In the genomic region with DNA sequence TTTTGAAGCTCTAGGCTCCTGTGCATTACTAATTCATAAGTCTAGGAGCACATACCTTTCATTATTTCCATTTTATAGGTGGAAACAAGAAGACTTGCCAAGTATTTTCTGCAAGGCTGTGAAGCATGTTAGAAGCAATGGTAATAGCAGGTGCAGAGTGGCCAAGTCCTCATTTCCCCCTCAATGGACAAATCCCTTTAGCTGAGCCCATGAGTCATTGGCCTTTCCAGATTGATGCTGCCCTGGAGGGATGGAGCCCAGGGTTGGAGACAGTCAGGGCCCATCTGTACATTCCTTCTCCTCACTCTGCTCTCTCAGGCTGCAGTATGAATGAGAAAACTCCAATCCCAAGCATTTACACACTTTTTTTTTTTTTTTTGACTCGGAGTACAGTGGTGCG, we compare ENCODE assay signal across 22 cellular contexts.
"Had no signal": no experiment of that assay in that cellular context is flagged by ENCODE, and none has a peak within 500 bp of the region (broad histone marks: within the 10 kb centered on the region; RNA-seq: fewer than 3 reads in every experiment).

No MANE protein-coding gene starts in this region.

- H3K4me1 Mint-ChIP-seq: activated naive CD8-positive, alpha-beta T cell treated with anti-CD3 and anti-CD28 coated beads for 36 hours had no signal

- H3K27me3 ChIP-seq: right atrium auricular region, thyroid gland had no signal

- DNase-seq: activated B cell treated with CpG ODN at 0.5 μM for 24 hours; activated CD4-positive, alpha-beta T cell treated with anti-CD3 and anti-CD28 coated beads for 36 hours; activated CD4-positive, alpha-beta T cell treated with anti-CD3 and anti-CD28 coated beads, Interleukin-2, amount 50 U/mL, for 4 hours; activated CD8-positive, alpha-beta memory T cell treated with anti-CD3 and anti-CD28 coated beads, Interleukin-2, amount 50 U/mL, for 48 hours; activated naive CD4-positive, alpha-beta T cell treated with Interleukin-2 at 50 U/mL for 16 hours; activated naive CD8-positive, alpha-beta T cell treated with anti-CD3 and anti-CD28 coated beads for 36 hours; activated T-cell treated with anti-CD3 and anti-CD28 coated beads, Interleukin-2, amount 50 U/mL, for 4 hours; amniotic stem cell; cerebellar nuclear complex; cortex of kidney; left ventricle myocardium inferior; stimulated activated CD4-positive, alpha-beta T cell treated with anti-CD3 and anti-CD28 coated beads, Interleukin-12 subunit alpha, Interleukin-12 subunit beta, amount 100 ng/mL, for 4 hours; stimulated activated CD4-positive, alpha-beta T cell treated with anti-CD3 and anti-CD28 coated beads, Interleukin-4, amount 100 ng/mL, for 4 hours; stimulated activated naive CD8-positive, alpha-beta T cell treated with anti-CD3 and anti-CD28 coated beads, Interleukin-15, Interleukin-2, amounts not matched to agents 100 U/mL and 50 U/mL, for 24 hours; T-cell; thyroid gland had no signal

- H3K27ac ChIP-seq: epithelial cell of prostate, left ventricle myocardium inferior, prostate gland, right atrium auricular region, thyroid gland had no signal

- H3K36me3 Mint-ChIP-seq: activated naive CD8-positive, alpha-beta T cell treated with anti-CD3 and anti-CD28 coated beads for 36 hours; natural killer cell treated with Interleukin-12 subunit alpha and Interleukin-12 subunit beta and Interleukin-15 and Interleukin-18, amount 100 ng/mL, for 72 hours; T-cell had no signal

- ATAC-seq: activated CD4-positive, alpha-beta T cell treated with anti-CD3 and anti-CD28 coated beads for 36 hours; activated T-cell treated with anti-CD3 and anti-CD28 coated beads, Interleukin-2, amount 50 U/mL, for 4 hours; natural killer cell treated with Interleukin-12 subunit alpha and Interleukin-12 subunit beta and Interleukin-15 and Interleukin-18, amount 100 ng/mL, for 72 hours; stimulated activated naive CD8-positive, alpha-beta T cell treated with anti-CD3 and anti-CD28 coated beads, Interleukin-15, Interleukin-2, amounts not matched to agents 100 U/mL and 50 U/mL, for 24 hours; T-cell had no signal

- H3K27ac Mint-ChIP-seq: activated B cell treated with CpG ODN at 0.5 μM for 24 hours; activated CD4-positive, alpha-beta T cell treated with anti-CD3 and anti-CD28 coated beads for 36 hours; activated naive CD8-positive, alpha-beta T cell treated with anti-CD3 and anti-CD28 coated beads for 36 hours; activated T-helper 2 cell treated with anti-CD3 and anti-CD28 coated beads, Interferon-gamma antibody, Interleukin-2, Interleukin-4, amounts not matched to agents 10 μg/mL and 5 μg/mL and 100 μg/mL, durations not matched to agents 14 hours and 24 hours and 36 hours; mesothelial cell of epicardium; natural killer cell treated with Interleukin-12 subunit alpha and Interleukin-12 subunit beta and Interleukin-15 and Interleukin-18, amount 100 ng/mL, for 72 hours; T-cell had no signal

- H3K4me3 Mint-ChIP-seq: activated B cell treated with CpG ODN at 0.5 μM for 24 hours; activated CD4-positive, alpha-beta T cell treated with anti-CD3 and anti-CD28 coated beads for 36 hours; activated naive CD8-positive, alpha-beta T cell treated with anti-CD3 and anti-CD28 coated beads for 36 hours; activated T-cell treated with anti-CD3 and anti-CD28 coated beads, Interleukin-2, amount 50 U/mL, for 4 hours; mesothelial cell of epicardium; natural killer cell treated with Interleukin-12 subunit alpha and Interleukin-12 subunit beta and Interleukin-15 and Interleukin-18, amount 100 ng/mL, for 72 hours; T-cell had no signal

- H3K36me3 ChIP-seq: prostate gland, thyroid gland had no signal

- H3K9me3 Mint-ChIP-seq: activated B cell treated with CpG ODN at 0.5 μM for 24 hours; activated naive CD8-positive, alpha-beta T cell treated with anti-CD3 and anti-CD28 coated beads for 36 hours; activated T-cell treated with anti-CD3 and anti-CD28 coated beads, Interleukin-2, amount 50 U/mL, for 4 hours; activated T-helper 2 cell treated with anti-CD3 and anti-CD28 coated beads, Interferon-gamma antibody, Interleukin-2, Interleukin-4, amounts not matched to agents 10 μg/mL and 5 μg/mL and 100 μg/mL, durations not matched to agents 14 hours and 24 hours and 36 hours; mesothelial cell of epicardium; natural killer cell treated with Interleukin-12 subunit alpha and Interleukin-12 subunit beta and Interleukin-15 and Interleukin-18, amount 100 ng/mL, for 72 hours; T-cell had no signal

- H3K4me3 ChIP-seq: left ventricle myocardium inferior, prostate gland, right atrium auricular region, thyroid gland had no signal

- H3K27me3 Mint-ChIP-seq: activated B cell treated with CpG ODN at 0.5 μM for 24 hours; activated CD4-positive, alpha-beta T cell treated with anti-CD3 and anti-CD28 coated beads for 36 hours; activated naive CD8-positive, alpha-beta T cell treated with anti-CD3 and anti-CD28 coated beads for 36 hours; natural killer cell treated with Interleukin-12 subunit alpha and Interleukin-12 subunit beta and Interleukin-15 and Interleukin-18, amount 100 ng/mL, for 72 hours; T-cell had no signal

- H3K9me3 ChIP-seq: left ventricle myocardium inferior, prostate gland, right atrium auricular region, thyroid gland had no signal
